Comparison of ENCODE assay signal across 14 cellular contexts in genomic region chr10:60627778-60628773, GRCh38.
"Had no signal": no experiment of that assay in that cellular context is flagged by ENCODE, and none has a peak within 500 bp of the region (broad histone marks: within the 10 kb centered on the region; RNA-seq: fewer than 3 reads in every experiment).

No MANE protein-coding gene starts in this region.

- H3K4me1 ChIP-seq: breast epithelium, left lung had no signal

- H3K36me3 Mint-ChIP-seq: stimulated activated memory B cell treated with anti-CD40 and anti-IgM and Interleukin-4, amounts not matched to agents 10 μg/mL and 1 μg/mL and 100 μg/mL, for 72 hours had no signal

- H3K9me3 Mint-ChIP-seq: activated CD4-positive, alpha-beta T cell treated with anti-CD3 and anti-CD28 coated beads, Interleukin-2, amount 10 ng/mL, durations not matched to agents 7 days and 5 days; activated T-helper 17 cell treated with anti-CD3 and anti-CD28 coated beads, Interleukin-2, amount 50 U/mL, for 72 hours; dendritic cell treated with granulocyte-macrophage colony-stimulating factor and Interleukin-4, amounts not matched to agents 40 ng/mL and 50 ng/mL, for 4 days; endodermal cell; nephron progenitor cell; stimulated activated memory B cell treated with anti-CD40 and anti-IgM and Interleukin-4, amounts not matched to agents 10 μg/mL and 1 μg/mL and 100 μg/mL, for 72 hours had no signal

- H3K4me3 Mint-ChIP-seq: activated CD4-positive, alpha-beta T cell treated with anti-CD3 and anti-CD28 coated beads, Interleukin-2, amount 10 ng/mL, durations not matched to agents 7 days and 5 days; activated T-helper 17 cell treated with anti-CD3 and anti-CD28 coated beads, Interleukin-2, amount 50 U/mL, for 72 hours; dendritic cell treated with granulocyte-macrophage colony-stimulating factor and Interleukin-4, amounts not matched to agents 40 ng/mL and 50 ng/mL, for 4 days; endodermal cell; nephron progenitor cell; stimulated activated memory B cell treated with anti-CD40 and anti-IgM and Interleukin-4, amounts not matched to agents 10 μg/mL and 1 μg/mL and 100 μg/mL, for 72 hours had no signal

- H3K9me3 ChIP-seq: breast epithelium, left lung, ovary had no signal

- H3K27me3 ChIP-seq: breast epithelium, ovary had no signal

- H3K27me3 Mint-ChIP-seq: activated CD4-positive, alpha-beta T cell treated with anti-CD3 and anti-CD28 coated beads, Interleukin-2, amount 10 ng/mL, durations not matched to agents 7 days and 5 days; activated T-helper 17 cell treated with anti-CD3 and anti-CD28 coated beads, Interleukin-2, amount 50 U/mL, for 72 hours; dendritic cell treated with granulocyte-macrophage colony-stimulating factor and Interleukin-4, amounts not matched to agents 40 ng/mL and 50 ng/mL, for 4 days; stimulated activated memory B cell treated with anti-CD40 and anti-IgM and Interleukin-4, amounts not matched to agents 10 μg/mL and 1 μg/mL and 100 μg/mL, for 72 hours had no signal

- H3K27ac ChIP-seq: breast epithelium, left lung, ovary had no signal

- H3K36me3 ChIP-seq: breast epithelium, left lung, ovary had no signal

- H3K4me3 ChIP-seq: breast epithelium, left lung, ovary had no signal

- DNase-seq: activated CD4-positive, alpha-beta T cell treated with anti-CD3 and anti-CD28 coated beads, Interleukin-2, amount 10 ng/mL, durations not matched to agents 7 days and 5 days; activated CD4-positive, CD25-positive, alpha-beta regulatory T cell; activated naive CD4-positive, alpha-beta T cell treated with Interleukin-2 at 50 U/mL for 16 hours; anterior cingulate cortex; endodermal cell; left lung; nephron progenitor cell; ovary; stimulated activated CD4-positive, alpha-beta T cell treated with anti-CD3 and anti-CD28 coated beads, Interleukin-2, amount 100 ng/mL, for 48 hours; SW 1271 had no signal

- H3K27ac Mint-ChIP-seq: activated CD4-positive, alpha-beta T cell treated with anti-CD3 and anti-CD28 coated beads, Interleukin-2, amount 10 ng/mL, durations not matched to agents 7 days and 5 days; activated T-helper 17 cell treated with anti-CD3 and anti-CD28 coated beads, Interleukin-2, amount 50 U/mL, for 72 hours; dendritic cell treated with granulocyte-macrophage colony-stimulating factor and Interleukin-4, amounts not matched to agents 40 ng/mL and 50 ng/mL, for 4 days; endodermal cell; nephron progenitor cell; stimulated activated memory B cell treated with anti-CD40 and anti-IgM and Interleukin-4, amounts not matched to agents 10 μg/mL and 1 μg/mL and 100 μg/mL, for 72 hours had no signal
